3 cellular contexts compared by ENCODE assay signal in genomic region chr18:9890957-9891356, GRCh38.
A peak's percentile ranks its signal among the peaks of the same experiment; 100 is the strongest.
TF ChIP-seq lines count a peak whose summit lies in the region.

No MANE protein-coding gene starts in this region.

TF ChIP-seq in SK-N-SH treated with all-trans-retinoic acid at 6 μM for 48 hours, 23 proteins besides CTCF, POLR2A, EP300 and RAD21:
- TF ChIP-seq ARNTL (CRISPR knock-in tag; IDR thresholded peaks at IDR 0.05; ENCODE audit: borderline replicate concordance, low read depth) (no peak), ZNF70 (CRISPR knock-in tag; IDR thresholded peaks at IDR 0.05) (no peak), ZC3H10 (CRISPR knock-in tag; IDR thresholded peaks at IDR 0.05) (no peak), TOX (CRISPR knock-in tag; IDR thresholded peaks at IDR 0.05; ENCODE audit: borderline replicate concordance) (no peak), CSRNP3 (CRISPR knock-in tag; IDR thresholded peaks at IDR 0.05) (no peak), RARB (CRISPR knock-in tag; IDR thresholded peaks at IDR 0.05) (no peak), OSR1 (CRISPR knock-in tag; IDR thresholded peaks at IDR 0.05) (no peak)
- TF ChIP-seq, protein P1, sequence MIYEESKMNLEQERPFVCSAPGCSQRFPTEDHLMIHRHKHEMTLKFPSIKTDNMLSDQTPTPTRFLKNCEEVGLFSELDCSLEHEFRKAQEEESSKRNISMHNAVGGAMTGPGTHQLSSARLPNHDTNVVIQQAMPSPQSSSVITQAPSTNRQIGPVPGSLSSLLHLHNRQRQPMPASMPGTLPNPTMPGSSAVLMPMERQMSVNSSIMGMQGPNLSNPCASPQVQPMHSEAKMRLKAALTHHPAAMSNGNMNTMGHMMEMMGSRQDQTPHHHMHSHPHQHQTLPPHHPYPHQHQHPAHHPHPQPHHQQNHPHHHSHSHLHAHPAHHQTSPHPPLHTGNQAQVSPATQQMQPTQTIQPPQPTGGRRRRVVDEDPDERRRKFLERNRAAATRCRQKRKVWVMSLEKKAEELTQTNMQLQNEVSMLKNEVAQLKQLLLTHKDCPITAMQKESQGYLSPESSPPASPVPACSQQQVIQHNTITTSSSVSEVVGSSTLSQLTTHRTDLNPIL (CRISPR knock-in tag; IDR thresholded peaks at IDR 0.05; ENCODE audit: low read depth): no peak
- TF ChIP-seq, protein P2, sequence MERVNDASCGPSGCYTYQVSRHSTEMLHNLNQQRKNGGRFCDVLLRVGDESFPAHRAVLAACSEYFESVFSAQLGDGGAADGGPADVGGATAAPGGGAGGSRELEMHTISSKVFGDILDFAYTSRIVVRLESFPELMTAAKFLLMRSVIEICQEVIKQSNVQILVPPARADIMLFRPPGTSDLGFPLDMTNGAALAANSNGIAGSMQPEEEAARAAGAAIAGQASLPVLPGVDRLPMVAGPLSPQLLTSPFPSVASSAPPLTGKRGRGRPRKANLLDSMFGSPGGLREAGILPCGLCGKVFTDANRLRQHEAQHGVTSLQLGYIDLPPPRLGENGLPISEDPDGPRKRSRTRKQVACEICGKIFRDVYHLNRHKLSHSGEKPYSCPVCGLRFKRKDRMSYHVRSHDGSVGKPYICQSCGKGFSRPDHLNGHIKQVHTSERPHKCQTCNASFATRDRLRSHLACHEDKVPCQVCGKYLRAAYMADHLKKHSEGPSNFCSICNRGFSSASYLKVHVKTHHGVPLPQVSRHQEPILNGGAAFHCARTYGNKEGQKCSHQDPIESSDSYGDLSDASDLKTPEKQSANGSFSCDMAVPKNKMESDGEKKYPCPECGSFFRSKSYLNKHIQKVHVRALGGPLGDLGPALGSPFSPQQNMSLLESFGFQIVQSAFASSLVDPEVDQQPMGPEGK (CRISPR knock-in tag; IDR thresholded peaks at IDR 0.05; ENCODE audit: borderline replicate concordance): no peak

TF ChIP-seq in SK-N-SH, 30 proteins besides CTCF, POLR2A, EP300 and RAD21:
- no peak for TF ChIP-seq RXRA (IDR thresholded peaks at IDR 0.05; ENCODE audit: borderline replicate concordance, low read depth)
- TF ChIP-seq USF1 (IDR thresholded peaks at IDR 0.05; ENCODE audit: borderline replicate concordance, low read depth): no peak
- no peak for TF ChIP-seq TAF1 (IDR thresholded peaks at IDR 0.05; ENCODE audit: borderline replicate concordance, low read depth, low read length)
- no peak for TF ChIP-seq MAX (IDR thresholded peaks at IDR 0.05; ENCODE audit: low read depth)
- no peak for TF ChIP-seq GABPA (IDR thresholded peaks at IDR 0.05; ENCODE audit: low read depth)

TF ChIP-seq in K562, 482 proteins besides CTCF, POLR2A, EP300 and RAD21:
- TF ChIP-seq MCM3 (IDR thresholded peaks at IDR 0.05) (no peak), KDM1A (IDR thresholded peaks at IDR 0.05) (peak; percentile 55 to 71; a peak in 3 of 4 replicates), XRCC3 (IDR thresholded peaks at IDR 0.05) (no peak), GATAD2A (IDR thresholded peaks at IDR 0.05) (no peak), RCOR1 (IDR thresholded peaks at IDR 0.05; ENCODE audit: borderline replicate concordance in 1 of 2, low read depth in 2 of 2, low read length in 2 of 2) (peak in 1 of 2 experiments; percentile 12; a peak in 1 of 4 replicates), HMBOX1 (IDR thresholded peaks at IDR 0.05) (peak; percentile 35; the same call in 1 of the 2 replicates), NFIC (IDR thresholded peaks at IDR 0.05) (peak; percentile 95), NFIX (CRISPR knock-in tag; IDR thresholded peaks at IDR 0.05; ENCODE audit: low read depth) (peak; percentile 69), ZNF224 (CRISPR knock-in tag; IDR thresholded peaks at IDR 0.05) (no peak), HNRNPUL1 (IDR thresholded peaks at IDR 0.05; ENCODE audit: low read length) (no peak), NCOR1 (IDR thresholded peaks at IDR 0.05) (peak; percentile 48; the same call in 1 of the 2 replicates), ARID1B (IDR thresholded peaks at IDR 0.05) (peak; percentile 28; the same call in 1 of the 2 replicates)
- TF ChIP-seq, protein P2 (CRISPR knock-in tag; IDR thresholded peaks at IDR 0.05; ENCODE audit: borderline replicate concordance): no peak
- TF ChIP-seq, protein P3, sequence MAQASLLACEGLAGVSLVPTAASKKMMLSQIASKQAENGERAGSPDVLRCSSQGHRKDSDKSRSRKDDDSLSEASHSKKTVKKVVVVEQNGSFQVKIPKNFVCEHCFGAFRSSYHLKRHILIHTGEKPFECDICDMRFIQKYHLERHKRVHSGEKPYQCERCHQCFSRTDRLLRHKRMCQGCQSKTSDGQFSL (CRISPR knock-in tag; IDR thresholded peaks at IDR 0.05): no peak
- TF ChIP-seq, protein P3 (tag; IDR thresholded peaks at IDR 0.05): no peak
